In genomic region chr11:103035656-103036434, GRCh38 we compare ENCODE assay signal across 8 cellular contexts. TPM values are rescaled to one million over a fixed set of nuclear protein-coding genes. Genes with fewer than 3 reads are reported as not detected.
DNase-seq lines count a peak whose midpoint lies in the region; ATAC-seq and TF ChIP-seq lines count a peak whose summit lies in the region.

No MANE protein-coding gene starts in this region.

- no peaks in the 10 kb centered on the region for H3K36me3 ChIP-seq in neural cell (ENCODE audit: insufficient read depth, low read length)

- H3K4me1 Mint-ChIP-seq in activated CD4-positive, alpha-beta T cell treated with anti-CD3 and anti-CD28 coated beads, Interleukin-2, amount 10 ng/mL, durations not matched to agents 24 days and 14 days: peaks cover 18% of the 10 kb centered on the region

- no peak overlapping the region for H3K4me3 ChIP-seq in neural cell (ENCODE audit: low read length)

- intact Hi-C loops in activated CD4-positive, alpha-beta T cell treated with anti-CD3 and anti-CD28 coated beads, Interleukin-2, amount 10 ng/mL, durations not matched to agents 24 days and 14 days (cut with micrococcal nuclease): loop anchor here (1.0 kb wide), 4 partner anchors 19 to 565 kb away; partner anchors contain the start of genes DCUN1D5 and DYNC2H1
- intact Hi-C loops in posterior cingulate gyrus (cut with DNase I): no loop called here

- ATAC-seq in GM19351 (IDR thresholded peaks at IDR 0.05; ENCODE audit: unreplicated experiment) (peak; percentile 98), HG03280 (IDR thresholded peaks at IDR 0.05; ENCODE audit: unreplicated experiment) (peak; percentile 97), esophagus mucosa (peak; percentile 83)

- peak overlapping the region; percentile 18 for H3K4me3 Mint-ChIP-seq in activated CD4-positive, alpha-beta T cell treated with anti-CD3 and anti-CD28 coated beads, Interleukin-2, amount 10 ng/mL, durations not matched to agents 24 days and 14 days

- H2AFZ ChIP-seq in neural cell (ENCODE audit: low read depth, low read length): no peak overlapping the region

- H3K27ac Mint-ChIP-seq in activated CD4-positive, alpha-beta T cell treated with anti-CD3 and anti-CD28 coated beads, Interleukin-2, amount 10 ng/mL, durations not matched to agents 24 days and 14 days: peak overlapping the region; percentile 79

- peak; percentile 22 for DNase-seq in DMS 273 treated with DMSO at 0.1 percent for 48 hours (lab: John Stamatoyannopoulos, UW)
- peak; percentile 36 for DNase-seq in NCI-H446 treated with DMSO at 0.1 percent for 48 hours (lab: John Stamatoyannopoulos, UW)
- peak; percentile 87 for DNase-seq in activated CD4-positive, alpha-beta T cell treated with anti-CD3 and anti-CD28 coated beads, Interleukin-2, amount 10 ng/mL, durations not matched to agents 24 days and 14 days
- DNase-seq in posterior cingulate gyrus: no peak

- H3K27me3 Mint-ChIP-seq in activated CD4-positive, alpha-beta T cell treated with anti-CD3 and anti-CD28 coated beads, Interleukin-2, amount 10 ng/mL, durations not matched to agents 24 days and 14 days: peaks cover 2% of the 10 kb centered on the region

- H3K9me3 Mint-ChIP-seq in activated CD4-positive, alpha-beta T cell treated with anti-CD3 and anti-CD28 coated beads, Interleukin-2, amount 10 ng/mL, durations not matched to agents 24 days and 14 days: no peaks in the 10 kb centered on the region

- peaks cover 4% of the 10 kb centered on the region for H3K36me3 Mint-ChIP-seq in activated CD4-positive, alpha-beta T cell treated with anti-CD3 and anti-CD28 coated beads, Interleukin-2, amount 10 ng/mL, durations not matched to agents 24 days and 14 days (ENCODE audit: low read depth)

- H3F3A ChIP-seq in neural cell (ENCODE audit: insufficient read depth, low read length, poor library complexity, severe bottlenecking): no peaks in the 10 kb centered on the region

- H3K4me2 ChIP-seq in neural cell (ENCODE audit: low read length): no peak overlapping the region

- no peak overlapping the region for H3K9ac ChIP-seq in neural cell (ENCODE audit: low read length)

- H3K79me2 ChIP-seq in neural cell (replicated peaks; ENCODE audit: insufficient read depth, low read length): no peaks in the 10 kb centered on the region

- H3K27ac ChIP-seq in neural cell (ENCODE audit: low read length): no peak overlapping the region

- H4K20me1 ChIP-seq in neural cell (ENCODE audit: insufficient read depth): no peaks in the 10 kb centered on the region

- no peaks in the 10 kb centered on the region for H3K9me2 ChIP-seq in neural cell (ENCODE audit: insufficient read depth, low read length)

- peak; percentile 28 for TF ChIP-seq RAD21 in neural cell (conservative IDR thresholded peaks at IDR 0.05)

- TF ChIP-seq EP300 in neural cell (conservative IDR thresholded peaks at IDR 0.05; ENCODE audit: poor library complexity, severe bottlenecking): no peak

- no peaks in the 10 kb centered on the region for H3K27me3 ChIP-seq in neural cell (ENCODE audit: insufficient read depth, low read depth, low read length)

- no peaks in the 10 kb centered on the region for H3K9me3 ChIP-seq in neural cell (ENCODE audit: low read length)

- peak; percentile 55 for TF ChIP-seq CTCF in neural cell (IDR thresholded peaks at IDR 0.05; ENCODE audit: poor library complexity, severe bottlenecking)

TF ChIP-seq in neural cell, 6 proteins besides CTCF, POLR2A, EP300 and RAD21:
- no peak for TF ChIP-seq EZH2 (IDR thresholded peaks at IDR 0.05; ENCODE audit: borderline replicate concordance, insufficient read depth, low read length, poor library complexity, severe bottlenecking)
- TF ChIP-seq SMC3 (conservative IDR thresholded peaks at IDR 0.05; ENCODE audit: poor library complexity): peak; percentile 41

RNA-seq across cellular contexts. Expression of gene DCUN1D5, which starts 56.1 kb away (rescaled TPM):
- total RNA-seq in activated CD4-positive, alpha-beta T cell treated with anti-CD3 and anti-CD28 coated beads, Interleukin-2, amount 10 ng/mL, durations not matched to agents 24 days and 14 days: 87.1 TPM in 2 replicates
- total RNA-seq in esophagus mucosa: 31.4 TPM
- 73.6 and 85.5 TPM in 2 replicates for polyA plus RNA-seq in neural cell
- 66.2 and 70.8 TPM in 2 replicates for polyA minus RNA-seq in neural cell

Comparison
In these comparisons a context has a peak if more than half of its experiments do, and no peak if none do; other contexts are left out.
1. DNase-seq: peak in DMS 273 treated with DMSO at 0.1 percent for 48 hours (single experiment), NCI-H446 treated with DMSO at 0.1 percent for 48 hours (single experiment) and activated CD4-positive, alpha-beta T cell treated with anti-CD3 and anti-CD28 coated beads, Interleukin-2, amount 10 ng/mL, durations not matched to agents 24 days and 14 days (single experiment); none in posterior cingulate gyrus (0 of 10).
2. Peak in every context shown above with its lines, with median percentiles within 50 percentile points of each other: ATAC-seq.